ENCODE assay signal across 1 cellular context in the genomic region with DNA sequence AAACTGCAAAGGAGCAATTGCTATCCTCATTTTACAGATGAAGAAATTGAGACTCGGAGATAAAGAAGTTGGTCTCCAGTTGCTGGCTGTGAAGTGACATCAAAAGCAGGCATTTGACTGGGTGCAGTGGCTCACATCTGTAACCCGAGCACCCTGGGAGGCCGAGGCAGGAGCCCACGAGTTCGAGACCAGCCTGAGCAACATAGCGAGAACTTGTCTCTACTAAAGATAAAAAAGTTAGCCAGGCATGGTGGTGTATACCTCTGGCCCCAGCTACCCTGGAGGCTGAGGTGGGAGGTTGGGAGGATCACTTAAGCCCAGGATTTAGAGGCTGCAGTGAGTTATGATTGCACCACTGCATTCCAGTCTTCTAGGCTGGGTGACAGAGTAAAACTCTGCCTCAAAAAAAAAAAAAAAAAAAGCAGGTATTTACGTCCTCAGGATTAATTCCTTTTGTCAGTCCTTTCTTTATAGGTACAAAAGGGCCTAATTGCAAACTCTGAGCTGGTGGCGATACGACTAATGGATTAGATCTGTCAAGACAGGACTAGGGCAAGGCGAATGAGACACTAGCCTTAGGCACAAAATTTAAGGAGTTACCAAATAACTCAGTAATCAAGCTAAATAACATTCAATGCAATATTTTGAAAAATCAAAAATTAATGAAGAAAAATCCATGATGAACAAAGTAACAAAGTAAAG.
TF ChIP-seq lines count a peak whose summit lies in the region.

No MANE protein-coding gene starts in this region.

TF ChIP-seq in HepG2, 621 proteins besides CTCF, POLR2A, EP300 and RAD21:
- TF ChIP-seq, protein P1, sequence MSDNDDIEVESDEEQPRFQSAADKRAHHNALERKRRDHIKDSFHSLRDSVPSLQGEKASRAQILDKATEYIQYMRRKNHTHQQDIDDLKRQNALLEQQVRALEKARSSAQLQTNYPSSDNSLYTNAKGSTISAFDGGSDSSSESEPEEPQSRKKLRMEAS (IDR thresholded peaks at IDR 0.05) = no peak
- TF ChIP-seq ZNF329 (CRISPR knock-in tag; IDR thresholded peaks at IDR 0.05; ENCODE audit: low read depth) = no peak
- no peak for TF ChIP-seq ZNF230 (CRISPR knock-in tag; IDR thresholded peaks at IDR 0.05)
- TF ChIP-seq ZNF570 (CRISPR knock-in tag; IDR thresholded peaks at IDR 0.05; ENCODE audit: borderline replicate concordance) = no peak
- no peak for TF ChIP-seq HHEX (CRISPR knock-in tag; IDR thresholded peaks at IDR 0.05)
- TF ChIP-seq CBFB (CRISPR knock-in tag; IDR thresholded peaks at IDR 0.05) = no peak
- TF ChIP-seq GFI1 (CRISPR knock-in tag; IDR thresholded peaks at IDR 0.05; ENCODE audit: borderline replicate concordance) = no peak
- TF ChIP-seq, protein P2, sequence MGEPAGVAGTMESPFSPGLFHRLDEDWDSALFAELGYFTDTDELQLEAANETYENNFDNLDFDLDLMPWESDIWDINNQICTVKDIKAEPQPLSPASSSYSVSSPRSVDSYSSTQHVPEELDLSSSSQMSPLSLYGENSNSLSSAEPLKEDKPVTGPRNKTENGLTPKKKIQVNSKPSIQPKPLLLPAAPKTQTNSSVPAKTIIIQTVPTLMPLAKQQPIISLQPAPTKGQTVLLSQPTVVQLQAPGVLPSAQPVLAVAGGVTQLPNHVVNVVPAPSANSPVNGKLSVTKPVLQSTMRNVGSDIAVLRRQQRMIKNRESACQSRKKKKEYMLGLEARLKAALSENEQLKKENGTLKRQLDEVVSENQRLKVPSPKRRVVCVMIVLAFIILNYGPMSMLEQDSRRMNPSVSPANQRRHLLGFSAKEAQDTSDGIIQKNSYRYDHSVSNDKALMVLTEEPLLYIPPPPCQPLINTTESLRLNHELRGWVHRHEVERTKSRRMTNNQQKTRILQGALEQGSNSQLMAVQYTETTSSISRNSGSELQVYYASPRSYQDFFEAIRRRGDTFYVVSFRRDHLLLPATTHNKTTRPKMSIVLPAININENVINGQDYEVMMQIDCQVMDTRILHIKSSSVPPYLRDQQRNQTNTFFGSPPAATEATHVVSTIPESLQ (CRISPR knock-in tag; conservative IDR thresholded peaks at IDR 0.05) = no peak
- no peak for TF ChIP-seq TGIF2 (CRISPR knock-in tag; IDR thresholded peaks at IDR 0.05)
- no peak for TF ChIP-seq RNF2 (conservative IDR thresholded peaks at IDR 0.05; ENCODE audit: low read depth)
- no peak for TF ChIP-seq MED13 (CRISPR knock-in tag; IDR thresholded peaks at IDR 0.05)
- no peak for TF ChIP-seq ZFP1 (CRISPR knock-in tag; IDR thresholded peaks at IDR 0.05)
- TF ChIP-seq HOXA3 (CRISPR knock-in tag; IDR thresholded peaks at IDR 0.05) = no peak
- no peak for TF ChIP-seq GTF2F1 (IDR thresholded peaks at IDR 0.05; ENCODE audit: low read length)
- no peak for TF ChIP-seq ZKSCAN5 (CRISPR knock-in tag; IDR thresholded peaks at IDR 0.05)
- TF ChIP-seq ARHGAP35 (CRISPR knock-in tag; IDR thresholded peaks at IDR 0.05; ENCODE audit: borderline replicate concordance) = no peak
- TF ChIP-seq ZNF263 (CRISPR knock-in tag; IDR thresholded peaks at IDR 0.05) = no peak
- no peak for TF ChIP-seq ZNF772 (CRISPR knock-in tag; IDR thresholded peaks at IDR 0.05)
- no peak for TF ChIP-seq ZNF773 (CRISPR knock-in tag; IDR thresholded peaks at IDR 0.05; ENCODE audit: borderline replicate concordance)
